ENCODE assay signal across 30 cellular contexts in the genomic region with DNA sequence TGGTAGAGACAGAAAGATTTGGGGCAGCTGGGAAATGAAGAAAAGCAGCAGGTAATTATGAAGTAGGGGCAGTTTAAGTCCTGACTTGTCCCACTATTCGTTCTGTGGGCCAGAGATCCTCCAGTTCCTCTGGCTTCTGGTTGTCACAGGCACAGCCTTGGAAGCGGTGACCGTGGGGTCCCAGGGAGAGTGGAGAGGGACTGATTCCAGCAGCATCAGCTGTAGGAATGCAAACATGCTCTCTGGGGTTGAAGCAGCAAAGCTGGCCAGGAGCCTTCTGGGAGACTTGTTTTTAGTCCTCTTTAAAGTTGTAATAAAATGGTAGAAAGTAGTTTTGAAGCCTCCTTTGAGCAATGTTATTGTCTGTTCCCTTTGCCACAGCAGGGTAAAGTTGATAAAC.
"Had no signal": no experiment of that assay in that cellular context is flagged by ENCODE, and none has a peak within 500 bp of the region (broad histone marks: within the 10 kb centered on the region; RNA-seq: fewer than 3 reads in every experiment).

No MANE protein-coding gene starts in this region.

- H3K9me3 ChIP-seq: breast epithelium, esophagus muscularis mucosa, gastrocnemius medialis, neutrophil, ovary, vagina had no signal

- H3K4me1 Mint-ChIP-seq: activated naive CD4-positive, alpha-beta T cell treated with anti-CD3 and anti-CD28 coated beads, Interleukin-2, amount 50 U/mL, for 24 hours; activated naive CD8-positive, alpha-beta T cell treated with anti-CD3 and anti-CD28 coated beads, Interleukin-2, amount 50 U/mL, for 24 hours; naive thymus-derived CD8-positive, alpha-beta T cell; stimulated activated naive CD8-positive, alpha-beta T cell treated with anti-CD3 and anti-CD28 coated beads, Interleukin-15, amount 100 ng/mL, for 72 hours had no signal

- H3K27ac ChIP-seq: breast epithelium, gastrocnemius medialis, neutrophil, ovary, vagina had no signal

- H3K36me3 ChIP-seq: breast epithelium, esophagus muscularis mucosa, gastrocnemius medialis, neutrophil, ovary, vagina had no signal

- H3K4me3 ChIP-seq: breast epithelium, esophagus muscularis mucosa, gastrocnemius medialis, ovary, vagina had no signal

- H3K36me3 Mint-ChIP-seq: activated naive CD4-positive, alpha-beta T cell treated with anti-CD3 and anti-CD28 coated beads, Interleukin-2, amount 50 U/mL, for 24 hours; naive thymus-derived CD8-positive, alpha-beta T cell; stimulated activated memory B cell treated with anti-CD40 and anti-IgM and Interleukin-4, amounts not matched to agents 10 μg/mL and 1 μg/mL and 100 μg/mL, for 72 hours; type B pancreatic cell had no signal

- H3K4me3 Mint-ChIP-seq: activated B cell treated with CpG ODN at 0.5 μM for 24 hours; activated CD8-positive, alpha-beta T cell treated with anti-CD3 and anti-CD28 coated beads for 36 hours; activated naive CD4-positive, alpha-beta T cell treated with anti-CD3 and anti-CD28 coated beads, Interleukin-2, amount 50 U/mL, for 24 hours; activated naive CD8-positive, alpha-beta T cell treated with anti-CD3 and anti-CD28 coated beads, Interleukin-2, amount 50 U/mL, for 24 hours; activated T-cell treated with anti-CD3 and anti-CD28 coated beads, Interleukin-2, amount 50 U/mL, for 4 hours; dendritic cell treated with granulocyte-macrophage colony-stimulating factor and Interleukin-4, amounts not matched to agents 40 ng/mL and 50 ng/mL, for 4 days; endodermal cell; naive thymus-derived CD8-positive, alpha-beta T cell; stimulated activated memory B cell treated with anti-CD40 and anti-IgM and Interleukin-4, amounts not matched to agents 10 μg/mL and 1 μg/mL and 100 μg/mL, for 72 hours; stimulated activated naive CD8-positive, alpha-beta T cell treated with anti-CD3 and anti-CD28 coated beads, Interleukin-15, amount 100 ng/mL, for 72 hours; type B pancreatic cell had no signal

- DNase-seq: activated B cell treated with CpG ODN at 0.5 μM for 24 hours; activated CD4-positive, alpha-beta T cell treated with anti-CD3 and anti-CD28 coated beads, Interleukin-2, amount 50 U/mL, for 1 hour; activated CD8-positive, alpha-beta T cell treated with anti-CD3 and anti-CD28 coated beads for 36 hours; activated naive CD8-positive, alpha-beta T cell treated with anti-CD3 and anti-CD28 coated beads, Interleukin-2, amount 50 U/mL, for 24 hours; activated T-cell treated with anti-CD3 and anti-CD28 coated beads, Interleukin-2, amount 50 U/mL, for 4 hours; amygdala; central memory CD4-positive, alpha-beta T cell; endodermal cell; gastrocnemius medialis; hippocampal formation; naive thymus-derived CD8-positive, alpha-beta T cell; ovary; small intestine; stimulated activated CD4-positive, alpha-beta T cell treated with anti-CD3 and anti-CD28 coated beads, Interleukin-1b, Interleukin-23, amount 100 ng/mL, for 48 hours; stimulated activated CD4-positive, alpha-beta T cell treated with anti-CD3 and anti-CD28 coated beads, Interleukin-4, amount 100 ng/mL, for 4 hours; stimulated activated CD8-positive, alpha-beta memory T cell treated with anti-CD3 and anti-CD28 coated beads, Interleukin-4, amount 100 ng/mL, for 48 hours; stimulated activated naive CD8-positive, alpha-beta T cell treated with anti-CD3 and anti-CD28 coated beads, Interleukin-15, amount 100 ng/mL, for 72 hours; substantia nigra; T-helper 2 cell had no signal

- H3K4me1 ChIP-seq: breast epithelium, vagina had no signal

- FAIRE-seq: small intestine had no signal

- H3K27me3 Mint-ChIP-seq: activated B cell treated with CpG ODN at 0.5 μM for 24 hours; activated naive CD4-positive, alpha-beta T cell treated with anti-CD3 and anti-CD28 coated beads, Interleukin-2, amount 50 U/mL, for 24 hours; activated naive CD8-positive, alpha-beta T cell treated with anti-CD3 and anti-CD28 coated beads, Interleukin-2, amount 50 U/mL, for 24 hours; dendritic cell treated with granulocyte-macrophage colony-stimulating factor and Interleukin-4, amounts not matched to agents 40 ng/mL and 50 ng/mL, for 4 days; naive thymus-derived CD8-positive, alpha-beta T cell; progenitor cell of endocrine pancreas; stimulated activated memory B cell treated with anti-CD40 and anti-IgM and Interleukin-4, amounts not matched to agents 10 μg/mL and 1 μg/mL and 100 μg/mL, for 72 hours; type B pancreatic cell had no signal

- ATAC-seq: activated CD8-positive, alpha-beta T cell treated with anti-CD3 and anti-CD28 coated beads for 36 hours; activated naive CD8-positive, alpha-beta T cell treated with anti-CD3 and anti-CD28 coated beads, Interleukin-2, amount 50 U/mL, for 24 hours; activated T-cell treated with anti-CD3 and anti-CD28 coated beads, Interleukin-2, amount 50 U/mL, for 4 hours; gastrocnemius medialis; naive thymus-derived CD8-positive, alpha-beta T cell; sciatic nerve; stimulated activated memory B cell treated with anti-CD40 and anti-IgM and Interleukin-4, amounts not matched to agents 10 μg/mL and 1 μg/mL and 100 μg/mL, for 72 hours; stimulated activated naive CD8-positive, alpha-beta T cell treated with anti-CD3 and anti-CD28 coated beads, Interleukin-15, amount 100 ng/mL, for 72 hours had no signal

- H3K9me3 Mint-ChIP-seq: activated B cell treated with CpG ODN at 0.5 μM for 24 hours; activated CD8-positive, alpha-beta T cell treated with anti-CD3 and anti-CD28 coated beads for 36 hours; activated naive CD4-positive, alpha-beta T cell treated with anti-CD3 and anti-CD28 coated beads, Interleukin-2, amount 50 U/mL, for 24 hours; activated naive CD8-positive, alpha-beta T cell treated with anti-CD3 and anti-CD28 coated beads, Interleukin-2, amount 50 U/mL, for 24 hours; activated T-cell treated with anti-CD3 and anti-CD28 coated beads, Interleukin-2, amount 50 U/mL, for 4 hours; activated T-helper 2 cell treated with anti-CD3 and anti-CD28 coated beads, Interferon-gamma antibody, Interleukin-2, Interleukin-4, amounts not matched to agents 10 μg/mL and 5 μg/mL and 100 μg/mL, durations not matched to agents 14 hours and 24 hours and 36 hours; endodermal cell; naive thymus-derived CD8-positive, alpha-beta T cell; stimulated activated naive CD8-positive, alpha-beta T cell treated with anti-CD3 and anti-CD28 coated beads, Interleukin-15, amount 100 ng/mL, for 72 hours; type B pancreatic cell had no signal

- H3K27me3 ChIP-seq: breast epithelium, esophagus muscularis mucosa, gastrocnemius medialis, neutrophil, ovary, vagina had no signal

- H3K27ac Mint-ChIP-seq: activated B cell treated with CpG ODN at 0.5 μM for 24 hours; activated CD8-positive, alpha-beta T cell treated with anti-CD3 and anti-CD28 coated beads for 36 hours; activated naive CD4-positive, alpha-beta T cell treated with anti-CD3 and anti-CD28 coated beads, Interleukin-2, amount 50 U/mL, for 24 hours; activated naive CD8-positive, alpha-beta T cell treated with anti-CD3 and anti-CD28 coated beads, Interleukin-2, amount 50 U/mL, for 24 hours; activated T-helper 2 cell treated with anti-CD3 and anti-CD28 coated beads, Interferon-gamma antibody, Interleukin-2, Interleukin-4, amounts not matched to agents 10 μg/mL and 5 μg/mL and 100 μg/mL, durations not matched to agents 14 hours and 24 hours and 36 hours; dendritic cell treated with granulocyte-macrophage colony-stimulating factor and Interleukin-4, amounts not matched to agents 40 ng/mL and 50 ng/mL, for 4 days; endodermal cell; naive thymus-derived CD8-positive, alpha-beta T cell; progenitor cell of endocrine pancreas; stimulated activated memory B cell treated with anti-CD40 and anti-IgM and Interleukin-4, amounts not matched to agents 10 μg/mL and 1 μg/mL and 100 μg/mL, for 72 hours; stimulated activated naive CD8-positive, alpha-beta T cell treated with anti-CD3 and anti-CD28 coated beads, Interleukin-15, amount 100 ng/mL, for 72 hours; type B pancreatic cell had no signal
